ENCODE assay signal across 17 cellular contexts in genomic region chr16:88617268-88618031, GRCh38. TPM values are rescaled to one million over a fixed set of nuclear protein-coding genes. Genes with fewer than 3 reads are reported as not detected.
DNase-seq lines count a peak whose midpoint lies in the region; ATAC-seq, FAIRE-seq and TF ChIP-seq lines count a peak whose summit lies in the region.
"Had no signal": no experiment of that assay in that cellular context is flagged by ENCODE, and none has a peak within 500 bp of the region (broad histone marks: within the 10 kb centered on the region; RNA-seq: fewer than 3 reads in every experiment).

No MANE protein-coding gene starts in this region.

- DNase-seq in activated CD8-positive, alpha-beta memory T cell treated with anti-CD3 and anti-CD28 coated beads, Interleukin-2, amount 10 ng/mL, durations not matched to agents 7 days and 5 days, result no peak
- no peak for DNase-seq in activated CD8-positive, alpha-beta memory T cell treated with anti-CD3 and anti-CD28 coated beads, Interleukin-2, amount 50 U/mL, for 4 hours
- DNase-seq in NCI-H2029 (lab: John Stamatoyannopoulos, UW) (peak; percentile 57), body of pancreas (no peak), prostate gland (ENCODE audit: low spot score) (peak; percentile 45), H54 (ENCODE audit: insufficient read length, low spot score) (no peak)
- DNase-seq: EL, Peyer's patch, T1000 had no signal

- no peak for ATAC-seq in activated CD8-positive, alpha-beta memory T cell treated with anti-CD3 and anti-CD28 coated beads, Interleukin-2, amount 10 ng/mL, durations not matched to agents 7 days and 5 days
- no peak for ATAC-seq in body of pancreas
- ATAC-seq in GM21381 (IDR thresholded peaks at IDR 0.05; ENCODE audit: unreplicated experiment), result no peak
- ATAC-seq in HG02852 (IDR thresholded peaks at IDR 0.05; ENCODE audit: unreplicated experiment), result no peak

- intact Hi-C loops in body of pancreas (cut with DNase I), result loop anchor here (10.0 kb wide), 1 partner anchor 67 kb away; the partner anchor contains the start of gene SNAI3
- intact Hi-C loops in prostate gland (cut with DNase I), result no loop called here

- no peak overlapping the region for H3K4me3 ChIP-seq in body of pancreas
- no peak overlapping the region for H3K4me3 ChIP-seq in prostate gland
- H3K4me3 ChIP-seq: A549, Peyer's patch had no signal

- WGBS in body of pancreas, 2 donors, result 77 to 80% methylated on average over 14 to 20 of the region's 20 CpGs
- WGBS in prostate gland, result 74% methylated on average over 20 of the region's 20 CpGs

- H3K9me3 ChIP-seq in body of pancreas (no peaks in the 10 kb centered on the region), prostate gland (no peaks in the 10 kb centered on the region)
- H3K9me3 ChIP-seq: A549, Peyer's patch had no signal

- H3K4me1 Mint-ChIP-seq in activated CD8-positive, alpha-beta memory T cell treated with anti-CD3 and anti-CD28 coated beads, Interleukin-2, amount 10 ng/mL, durations not matched to agents 7 days and 5 days, result peaks cover 33% of the 10 kb centered on the region
- H3K4me1 Mint-ChIP-seq: mesothelial cell of epicardium had no signal

- TF ChIP-seq CTCF in body of pancreas (IDR thresholded peaks at IDR 0.05) (no peak), prostate gland (IDR thresholded peaks at IDR 0.05) (no peak)

- no peaks in the 10 kb centered on the region for H3K27me3 Mint-ChIP-seq in activated CD8-positive, alpha-beta memory T cell treated with anti-CD3 and anti-CD28 coated beads, Interleukin-2, amount 10 ng/mL, durations not matched to agents 7 days and 5 days

- no peak overlapping the region for H3K4me3 Mint-ChIP-seq in activated CD8-positive, alpha-beta memory T cell treated with anti-CD3 and anti-CD28 coated beads, Interleukin-2, amount 10 ng/mL, durations not matched to agents 7 days and 5 days
- H3K4me3 Mint-ChIP-seq: mesothelial cell of epicardium had no signal

- CTCF ChIA-PET in activated CD8-positive, alpha-beta memory T cell treated with anti-CD3 and anti-CD28 coated beads, Interleukin-2, amount 10 ng/mL, durations not matched to agents 7 days and 5 days (lab: Charles Lee), result interaction anchor here (0.7 to 2.2 kb wide), 4 partner anchors 16 to 68 kb away, joined by 3 to 6 read pairs (median 4); partner anchors contain the start of gene ZC3H18

- TF ChIP-seq POLR2A in body of pancreas (IDR thresholded peaks at IDR 0.05) (no peak), prostate gland (IDR thresholded peaks at IDR 0.05) (no peak), H54 (IDR thresholded peaks at IDR 0.05; ENCODE audit: low read depth, low read length) (no peak)

- peaks cover 61% of the 10 kb centered on the region for H3K4me1 ChIP-seq in body of pancreas
- H3K4me1 ChIP-seq in prostate gland (replicated peaks), result peaks cover 7% of the 10 kb centered on the region
- H3K4me1 ChIP-seq: A549 had no signal

- no peaks in the 10 kb centered on the region for H3K9me3 Mint-ChIP-seq in activated CD8-positive, alpha-beta memory T cell treated with anti-CD3 and anti-CD28 coated beads, Interleukin-2, amount 10 ng/mL, durations not matched to agents 7 days and 5 days (ENCODE audit: low read depth)
- H3K9me3 Mint-ChIP-seq: mesothelial cell of epicardium had no signal

- H3K27ac ChIP-seq in body of pancreas, result peak overlapping the region; percentile 69 to 79 (median 76)
- peak overlapping the region in 1 of 2 donors; percentile 58 for H3K27ac ChIP-seq in prostate gland
- H3K27ac ChIP-seq: A549 had no signal

- H3K36me3 ChIP-seq in body of pancreas (replicated peaks in 1 of 2; ENCODE audit: insufficient read depth in 1 of 2, low read depth in 2 of 2) (peaks cover 0 to 2% of the 10 kb centered on the region in 2 donors), prostate gland (peaks cover 3 to 4% of the 10 kb centered on the region in 2 donors)

- H3K27me3 ChIP-seq in body of pancreas (no peaks in the 10 kb centered on the region), prostate gland (replicated peaks; ENCODE audit: insufficient read depth) (no peaks in the 10 kb centered on the region)
- H3K27me3 ChIP-seq: Peyer's patch had no signal

- H3K36me3 Mint-ChIP-seq in activated CD8-positive, alpha-beta memory T cell treated with anti-CD3 and anti-CD28 coated beads, Interleukin-2, amount 10 ng/mL, durations not matched to agents 7 days and 5 days, result peaks cover 16% of the 10 kb centered on the region

- FAIRE-seq in H54 (lab: Jason Lieb, UNC), result no peak
- FAIRE-seq: A549, astrocyte, endothelial cell of umbilical vein had no signal

- peak overlapping the region; percentile 2 for H3K27ac Mint-ChIP-seq in activated CD8-positive, alpha-beta memory T cell treated with anti-CD3 and anti-CD28 coated beads, Interleukin-2, amount 10 ng/mL, durations not matched to agents 7 days and 5 days
- H3K27ac Mint-ChIP-seq: mesothelial cell of epicardium had no signal

RNA-seq across cellular contexts. Expression of gene IL17C, which starts 20.9 kb away (rescaled TPM):
- total RNA-seq in activated CD8-positive, alpha-beta memory T cell treated with anti-CD3 and anti-CD28 coated beads, Interleukin-2, amount 10 ng/mL, durations not matched to agents 7 days and 5 days, result under 1 TPM in 1 of 2 experiments, not detected in 1; 0.29 TPM
- total RNA-seq in body of pancreas, result not detected
- total RNA-seq in prostate gland, result under 1 TPM in 1 of 2 donors, not detected in 1; 0.97 TPM
- total RNA-seq: endothelial cell of umbilical vein, mesothelial cell of epicardium, Peyer's patch, renal cortical epithelial cell, temporal lobe had no signal

RNA-seq across cellular contexts. Expression of gene CYBA, which starts 33.4 kb away (rescaled TPM):
- 100 to 1,000 TPM; 461 to 494 TPM for total RNA-seq in activated CD8-positive, alpha-beta memory T cell treated with anti-CD3 and anti-CD28 coated beads, Interleukin-2, amount 10 ng/mL, durations not matched to agents 7 days and 5 days
- 100 to 1,000 TPM; 126 to 177 TPM for total RNA-seq in body of pancreas
- total RNA-seq in prostate gland, result 100 to 1,000 TPM in 1 of 2 donors, 10 to 100 TPM in 1; 86.0 to 155 TPM

RNA-seq across cellular contexts. Expression of gene MVD, which starts 45.4 kb away (rescaled TPM):
- total RNA-seq in activated CD8-positive, alpha-beta memory T cell treated with anti-CD3 and anti-CD28 coated beads, Interleukin-2, amount 10 ng/mL, durations not matched to agents 7 days and 5 days, result 100 to 1,000 TPM; 112 to 134 TPM
- total RNA-seq in body of pancreas (10 to 100 TPM; 16.9 to 28.7 TPM), prostate gland (10 to 100 TPM; 34.7 to 40.0 TPM)

RNA-seq across cellular contexts. Expression of gene ZC3H18, which starts 47.2 kb away (rescaled TPM):
- total RNA-seq in activated CD8-positive, alpha-beta memory T cell treated with anti-CD3 and anti-CD28 coated beads, Interleukin-2, amount 10 ng/mL, durations not matched to agents 7 days and 5 days, result 10 to 100 TPM; 88.1 to 93.9 TPM
- total RNA-seq in body of pancreas, result 10 to 100 TPM; 11.7 to 22.4 TPM
- total RNA-seq in prostate gland, result 10 to 100 TPM; 26.7 to 50.7 TPM

Comparison
In these comparisons a context has a peak if more than half of its experiments do, and no peak if none do; other contexts are left out.
1. DNase-seq: peak in NCI-H2029 (single experiment) and prostate gland (single experiment); none in activated CD8-positive, alpha-beta memory T cell treated with anti-CD3 and anti-CD28 coated beads, Interleukin-2, amount 10 ng/mL, durations not matched to agents 7 days and 5 days (single experiment), activated CD8-positive, alpha-beta memory T cell treated with anti-CD3 and anti-CD28 coated beads, Interleukin-2, amount 50 U/mL, for 4 hours (single experiment), body of pancreas (0 of 4) and H54 (single experiment).